Comparison of ENCODE assay signal across 9 cellular contexts in genomic region chr19:51368366-51369282, GRCh38. TPM values are rescaled to one million over a fixed set of nuclear protein-coding genes. Genes with fewer than 3 reads are reported as not detected.
A peak's percentile ranks its signal among the peaks of the same experiment; 100 is the strongest.
DNase-seq lines count a peak whose midpoint lies in the region; ATAC-seq and TF ChIP-seq lines count a peak whose summit lies in the region.
"Had no signal": no experiment of that assay in that cellular context is flagged by ENCODE, and none has a peak within 500 bp of the region (broad histone marks: within the 10 kb centered on the region; RNA-seq: fewer than 3 reads in every experiment).

CLDND2 (minus strand) TSS chr19:51369003; CDS start chr19:51368577, 426 bp downstream.

- peak within 1 kb of the TSS; percentile 64 for H3K4me3 ChIP-seq in A673 (ENCODE audit: low read depth, low read length, poor library complexity, severe bottlenecking)
- peak within 1 kb of the TSS; percentile 98 for H3K4me3 ChIP-seq in HUES48 (ENCODE audit: low read depth, low read length)
- peak within 1 kb of the TSS; percentile 91 for H3K4me3 ChIP-seq in iPS-18a (ENCODE audit: low read length)

- H3K36me3 ChIP-seq in A673 (ENCODE audit: insufficient read depth, low read length, poor library complexity, severe bottlenecking) (no peaks in the 10 kb centered on the region), HUES48 (ENCODE audit: control insufficient read depth, insufficient read depth, low read length) (no peaks in the 10 kb centered on the region), iPS-18a (ENCODE audit: control insufficient read depth, low read depth, low read length) (no peaks in the 10 kb centered on the region)

- H3K4me3 Mint-ChIP-seq in activated naive CD4-positive, alpha-beta T cell treated with anti-CD3 and anti-CD28 coated beads, Interleukin-2, amount 50 U/mL, for 24 hours, result peak within 1 kb of the TSS; percentile 100

- H3K27ac ChIP-seq in A673 (ENCODE audit: low read depth, low read length, poor library complexity, severe bottlenecking) (peak within 1 kb of the TSS; percentile 58), HUES48 (ENCODE audit: low read depth, low read length) (peak within 1 kb of the TSS; percentile 87), iPS-18a (ENCODE audit: low read length) (peak within 1 kb of the TSS; percentile 49)

- TF ChIP-seq CTCF in A673 (conservative IDR thresholded peaks at IDR 0.05; ENCODE audit: low read depth, low read length), result no peak

- H3K27ac Mint-ChIP-seq in activated naive CD4-positive, alpha-beta T cell treated with anti-CD3 and anti-CD28 coated beads, Interleukin-2, amount 50 U/mL, for 24 hours, result peak within 1 kb of the TSS; percentile 91

- no peak for ATAC-seq in stimulated activated naive CD8-positive, alpha-beta T cell treated with anti-CD3 and anti-CD28 coated beads, Interleukin-15, Interleukin-2, amounts not matched to agents 100 U/mL and 50 U/mL, for 24 hours
- no peak for ATAC-seq in GM18511 (IDR thresholded peaks at IDR 0.05; ENCODE audit: unreplicated experiment)

- no peak for DNase-seq in A673 (ENCODE audit: low spot score)
- DNase-seq in stimulated activated naive CD8-positive, alpha-beta T cell treated with anti-CD3 and anti-CD28 coated beads, Interleukin-15, Interleukin-2, amounts not matched to agents 100 U/mL and 50 U/mL, for 24 hours, result peak; percentile 73
- DNase-seq in NCI-H2107 treated with DMSO at 0.1 percent for 48 hours (lab: John Stamatoyannopoulos, UW; ENCODE audit: unreplicated experiment), result no peak
- DNase-seq in kidney glomerular epithelial cell (lab: John Stamatoyannopoulos, UW), result no peak

- no TSS peak for BruUV-seq in A673 (replicated peaks; lab: Mats Ljungman, UMichigan)

- no peaks in the 10 kb centered on the region for H3K27me3 Mint-ChIP-seq in activated naive CD4-positive, alpha-beta T cell treated with anti-CD3 and anti-CD28 coated beads, Interleukin-2, amount 50 U/mL, for 24 hours

- intact Hi-C loops in A673 (cut with micrococcal nuclease; ENCODE audit: unreplicated experiment), result no loop called here

- no peaks in the 10 kb centered on the region for H3K27me3 ChIP-seq in A673 (replicated peaks; ENCODE audit: insufficient read depth, low read depth, low read length, poor library complexity)
- no peaks in the 10 kb centered on the region for H3K27me3 ChIP-seq in HUES48 (ENCODE audit: control insufficient read depth, insufficient read depth, low read length)
- H3K27me3 ChIP-seq in iPS-18a (ENCODE audit: control insufficient read depth, insufficient read depth, low read length), result no peaks in the 10 kb centered on the region

- POLR2A ChIA-PET in A673 (lab: Charles Lee; ENCODE audit: low non-redundant PET), result no interaction called here

- no peaks in the 10 kb centered on the region for H3K9me3 ChIP-seq in A673 (ENCODE audit: low read depth, low read length, poor library complexity, severe bottlenecking)
- no peaks in the 10 kb centered on the region for H3K9me3 ChIP-seq in HUES48 (ENCODE audit: control insufficient read depth, insufficient read depth, low read length)
- no peaks in the 10 kb centered on the region for H3K9me3 ChIP-seq in iPS-18a (ENCODE audit: control insufficient read depth, low read depth, low read length)

- no peaks in the 10 kb centered on the region for H3K9me3 Mint-ChIP-seq in activated naive CD4-positive, alpha-beta T cell treated with anti-CD3 and anti-CD28 coated beads, Interleukin-2, amount 50 U/mL, for 24 hours

- no peaks in the 10 kb centered on the region for H3K36me3 Mint-ChIP-seq in activated naive CD4-positive, alpha-beta T cell treated with anti-CD3 and anti-CD28 coated beads, Interleukin-2, amount 50 U/mL, for 24 hours

- H3K9ac ChIP-seq in HUES48 (ENCODE audit: low read depth, low read length) (peak within 1 kb of the TSS; percentile 61), iPS-18a (ENCODE audit: low read length) (peak within 1 kb of the TSS; percentile 65)

- H3K4me1 Mint-ChIP-seq in activated naive CD4-positive, alpha-beta T cell treated with anti-CD3 and anti-CD28 coated beads, Interleukin-2, amount 50 U/mL, for 24 hours, result peaks cover 74% of the 10 kb centered on the region

- CTCF ChIA-PET in A673 (lab: Charles Lee), result interaction anchor here (0.6 kb wide), 1 partner anchor 670 kb away, joined by 3 read pairs; no protein-coding TSS in a partner anchor

- H3K4me1 ChIP-seq in A673 (ENCODE audit: insufficient read depth, low read length, poor library complexity, severe bottlenecking) (peaks cover 9% of the 10 kb centered on the region), HUES48 (ENCODE audit: control insufficient read depth, insufficient read depth, low read length) (peaks cover 16% of the 10 kb centered on the region), iPS-18a (ENCODE audit: control insufficient read depth, low read depth, low read length) (peaks cover 13% of the 10 kb centered on the region)

RNA-seq across cellular contexts. Expression of gene CLDND2, which starts in this region (rescaled TPM):
- not detected in 2 replicates for total RNA-seq in A673 (2021)
- total RNA-seq: glomerular endothelial cell had no signal
